ENCODE assay signal across 1 cellular context in the genomic region with DNA sequence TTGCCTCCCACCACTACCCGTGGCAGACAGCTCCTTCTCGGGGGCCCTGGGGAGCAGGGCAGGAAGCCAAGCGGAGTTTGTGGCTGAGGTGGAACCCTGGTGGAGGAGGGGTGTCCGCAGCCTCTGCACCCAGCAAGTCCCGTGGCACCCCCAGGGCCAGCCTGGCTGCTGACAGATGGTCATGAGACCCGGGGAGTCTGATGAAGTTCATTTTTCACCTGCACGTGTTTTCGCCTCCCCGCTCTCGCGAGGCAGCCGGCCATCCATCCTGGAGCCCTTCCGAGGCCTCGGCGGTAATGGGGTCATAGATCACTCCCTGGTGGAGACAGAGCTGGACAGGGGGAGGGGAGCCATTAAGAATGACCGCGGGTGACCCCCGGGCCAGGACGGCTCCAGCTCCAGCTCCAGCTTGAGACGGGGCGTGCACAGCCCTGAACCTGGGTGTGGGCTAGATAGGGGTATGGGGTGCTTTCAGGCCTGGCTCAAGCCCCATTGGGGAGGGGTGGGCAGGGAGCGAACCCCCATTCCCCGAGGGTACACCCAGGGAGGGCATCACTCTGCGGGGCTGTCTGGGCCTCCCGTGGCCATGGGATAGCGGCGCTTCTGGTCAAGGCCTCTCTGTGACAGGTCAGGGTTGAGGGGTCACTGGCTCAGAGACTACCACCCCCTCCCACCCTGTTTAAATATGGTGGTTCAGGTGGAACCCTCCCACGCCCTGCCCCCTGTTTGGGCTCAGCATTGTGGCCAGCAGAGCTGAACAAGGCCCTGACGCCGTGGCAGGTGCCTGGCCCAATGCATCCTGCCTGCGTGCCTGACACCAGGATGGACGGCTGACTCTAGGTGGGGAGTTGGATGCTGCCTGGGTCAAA.
TF ChIP-seq lines count a peak whose summit lies in the region.

No MANE protein-coding gene starts in this region.

TF ChIP-seq in HepG2, 621 proteins besides CTCF, POLR2A, EP300 and RAD21 (continued from another document and continues in another):
- TF ChIP-seq ZNF33A (CRISPR knock-in tag; IDR thresholded peaks at IDR 0.05; ENCODE audit: borderline replicate concordance) (no peak), GATAD1 (CRISPR knock-in tag; IDR thresholded peaks at IDR 0.05) (no peak), KAT8 (CRISPR knock-in tag; IDR thresholded peaks at IDR 0.05) (0 out of 2 replicates have a peak, but pooled peaks have one; percentile 18), ZMYM3 (CRISPR knock-in tag; IDR thresholded peaks at IDR 0.05) (peak; percentile 74), RFXANK (CRISPR knock-in tag; IDR thresholded peaks at IDR 0.05) (no peak), ZNF205 (CRISPR knock-in tag; IDR thresholded peaks at IDR 0.05) (no peak), HNF4G (IDR thresholded peaks at IDR 0.05; ENCODE audit: borderline replicate concordance, low read depth, low read length) (peak; percentile 69; the same call in 1 of the 2 replicates), HNF4G (CRISPR knock-in tag; IDR thresholded peaks at IDR 0.05; ENCODE audit: borderline replicate concordance, low read depth) (no peak), GZF1 (CRISPR knock-in tag; IDR thresholded peaks at IDR 0.05) (0 out of 2 replicates have a peak, but pooled peaks have one; percentile 12), FOSL1 (CRISPR knock-in tag; IDR thresholded peaks at IDR 0.05; ENCODE audit: borderline replicate concordance) (no peak), ONECUT2 (CRISPR knock-in tag; IDR thresholded peaks at IDR 0.05) (no peak), YEATS2 (CRISPR knock-in tag; IDR thresholded peaks at IDR 0.05; ENCODE audit: borderline replicate concordance) (peak; percentile 70), SKI (IDR thresholded peaks at IDR 0.05; ENCODE audit: partially characterized antibody) (peak; percentile 54), ZNF180 (CRISPR knock-in tag; IDR thresholded peaks at IDR 0.05; ENCODE audit: borderline replicate concordance, low read depth) (no peak), GPN1 (CRISPR knock-in tag; IDR thresholded peaks at IDR 0.05; ENCODE audit: borderline replicate concordance) (no peak), FOXA3 (CRISPR knock-in tag; IDR thresholded peaks at IDR 0.05) (0 out of 2 replicates have a peak, but pooled peaks have one; percentile 16), HNRNPUL1 (IDR thresholded peaks at IDR 0.05; ENCODE audit: low read depth, low read length) (no peak), DNMT1 (CRISPR knock-in tag; IDR thresholded peaks at IDR 0.05) (0 out of 2 replicates have a peak, but pooled peaks have one; percentile 23), WIZ (CRISPR knock-in tag; IDR thresholded peaks at IDR 0.05) (peak; percentile 37; the same call in 1 of the 2 replicates), GTF2F1 (IDR thresholded peaks at IDR 0.05; ENCODE audit: low read length) (no peak), ZNF101 (CRISPR knock-in tag; IDR thresholded peaks at IDR 0.05; ENCODE audit: borderline replicate concordance, low read depth) (no peak), ZNF619 (CRISPR knock-in tag; IDR thresholded peaks at IDR 0.05) (no peak; the same call in 1 of the 2 replicates), NFKB2 (CRISPR knock-in tag; IDR thresholded peaks at IDR 0.05; ENCODE audit: borderline replicate concordance) (no peak; the same call in 1 of the 2 replicates), ZNF766 (CRISPR knock-in tag; IDR thresholded peaks at IDR 0.05; ENCODE audit: borderline replicate concordance) (no peak), ZNF17 (CRISPR knock-in tag; IDR thresholded peaks at IDR 0.05) (no peak), CBFB (CRISPR knock-in tag; IDR thresholded peaks at IDR 0.05) (no peak), ZNF746 (CRISPR knock-in tag; IDR thresholded peaks at IDR 0.05) (0 out of 2 replicates have a peak, but pooled peaks have one; percentile 27)
- TF ChIP-seq, protein P1, sequence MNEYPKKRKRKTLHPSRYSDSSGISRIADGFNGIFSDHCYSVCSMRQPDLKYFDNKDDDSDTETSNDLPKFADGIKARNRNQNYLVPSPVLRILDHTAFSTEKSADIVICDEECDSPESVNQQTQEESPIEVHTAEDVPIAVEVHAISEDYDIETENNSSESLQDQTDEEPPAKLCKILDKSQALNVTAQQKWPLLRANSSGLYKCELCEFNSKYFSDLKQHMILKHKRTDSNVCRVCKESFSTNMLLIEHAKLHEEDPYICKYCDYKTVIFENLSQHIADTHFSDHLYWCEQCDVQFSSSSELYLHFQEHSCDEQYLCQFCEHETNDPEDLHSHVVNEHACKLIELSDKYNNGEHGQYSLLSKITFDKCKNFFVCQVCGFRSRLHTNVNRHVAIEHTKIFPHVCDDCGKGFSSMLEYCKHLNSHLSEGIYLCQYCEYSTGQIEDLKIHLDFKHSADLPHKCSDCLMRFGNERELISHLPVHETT (CRISPR knock-in tag; conservative IDR thresholded peaks at IDR 0.05): no peak
- TF ChIP-seq, protein P2, sequence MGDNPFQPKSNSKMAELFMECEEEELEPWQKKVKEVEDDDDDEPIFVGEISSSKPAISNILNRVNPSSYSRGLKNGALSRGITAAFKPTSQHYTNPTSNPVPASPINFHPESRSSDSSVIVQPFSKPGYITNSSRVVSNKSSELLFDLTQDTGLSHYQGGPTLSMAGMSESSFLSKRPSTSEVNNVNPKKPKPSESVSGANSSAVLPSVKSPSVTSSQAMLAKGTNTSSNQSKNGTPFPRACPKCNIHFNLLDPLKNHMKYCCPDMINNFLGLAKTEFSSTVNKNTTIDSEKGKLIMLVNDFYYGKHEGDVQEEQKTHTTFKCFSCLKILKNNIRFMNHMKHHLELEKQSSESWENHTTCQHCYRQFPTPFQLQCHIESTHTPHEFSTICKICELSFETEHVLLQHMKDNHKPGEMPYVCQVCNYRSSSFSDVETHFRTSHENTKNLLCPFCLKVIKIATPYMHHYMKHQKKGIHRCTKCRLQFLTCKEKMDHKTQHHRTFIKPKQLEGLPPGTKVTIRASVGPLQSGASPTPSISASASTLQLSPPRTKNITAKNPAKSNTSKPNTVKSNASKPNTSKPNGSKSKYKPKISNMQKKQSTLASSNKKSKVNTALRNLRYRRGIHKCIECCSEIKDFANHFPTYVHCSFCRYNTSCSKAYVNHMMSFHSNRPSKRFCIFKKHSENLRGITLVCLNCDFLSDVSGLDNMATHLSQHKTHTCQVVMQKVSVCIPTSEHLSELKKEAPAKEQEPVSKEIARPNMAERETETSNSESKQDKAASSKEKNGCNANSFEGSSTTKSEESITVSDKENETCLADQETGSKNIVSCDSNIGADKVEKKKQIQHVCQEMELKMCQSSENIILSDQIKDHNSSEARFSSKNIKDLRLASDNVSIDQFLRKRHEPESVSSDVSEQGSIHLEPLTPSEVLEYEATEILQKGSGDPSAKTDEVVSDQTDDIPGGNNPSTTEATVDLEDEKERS (CRISPR knock-in tag; IDR thresholded peaks at IDR 0.05): 0 out of 2 replicates have a peak, but pooled peaks have one; percentile 65
- TF ChIP-seq, protein P3, sequence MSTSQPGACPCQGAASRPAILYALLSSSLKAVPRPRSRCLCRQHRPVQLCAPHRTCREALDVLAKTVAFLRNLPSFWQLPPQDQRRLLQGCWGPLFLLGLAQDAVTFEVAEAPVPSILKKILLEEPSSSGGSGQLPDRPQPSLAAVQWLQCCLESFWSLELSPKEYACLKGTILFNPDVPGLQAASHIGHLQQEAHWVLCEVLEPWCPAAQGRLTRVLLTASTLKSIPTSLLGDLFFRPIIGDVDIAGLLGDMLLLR (CRISPR knock-in tag; IDR thresholded peaks at IDR 0.05): no peak
- TF ChIP-seq, protein P4, sequence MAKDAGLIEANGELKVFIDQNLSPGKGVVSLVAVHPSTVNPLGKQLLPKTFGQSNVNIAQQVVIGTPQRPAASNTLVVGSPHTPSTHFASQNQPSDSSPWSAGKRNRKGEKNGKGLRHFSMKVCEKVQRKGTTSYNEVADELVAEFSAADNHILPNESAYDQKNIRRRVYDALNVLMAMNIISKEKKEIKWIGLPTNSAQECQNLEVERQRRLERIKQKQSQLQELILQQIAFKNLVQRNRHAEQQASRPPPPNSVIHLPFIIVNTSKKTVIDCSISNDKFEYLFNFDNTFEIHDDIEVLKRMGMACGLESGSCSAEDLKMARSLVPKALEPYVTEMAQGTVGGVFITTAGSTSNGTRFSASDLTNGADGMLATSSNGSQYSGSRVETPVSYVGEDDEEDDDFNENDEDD (CRISPR knock-in tag; IDR thresholded peaks at IDR 0.05; ENCODE audit: borderline replicate concordance): no peak
- TF ChIP-seq, protein P5, sequence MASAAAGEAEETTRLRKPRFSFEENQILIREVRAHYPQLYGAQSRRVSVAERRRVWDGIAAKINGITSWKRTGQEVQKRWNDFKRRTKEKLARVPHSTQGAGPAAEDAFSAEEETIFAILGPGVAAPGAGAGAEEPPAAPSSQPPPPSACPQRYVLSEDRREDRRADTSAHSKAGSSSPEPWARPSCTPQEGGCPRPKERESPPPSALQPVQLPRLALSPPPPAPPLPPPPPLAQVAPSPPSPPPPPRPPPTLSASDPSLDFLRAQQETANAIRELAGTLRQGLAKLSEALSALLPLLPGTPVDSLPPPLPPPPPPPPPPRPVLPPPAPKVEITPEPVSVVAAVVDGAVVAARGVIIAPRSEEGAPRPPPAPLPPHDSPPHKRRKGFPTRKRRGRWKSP (CRISPR knock-in tag; IDR thresholded peaks at IDR 0.05): no peak
- TF ChIP-seq, protein P6, sequence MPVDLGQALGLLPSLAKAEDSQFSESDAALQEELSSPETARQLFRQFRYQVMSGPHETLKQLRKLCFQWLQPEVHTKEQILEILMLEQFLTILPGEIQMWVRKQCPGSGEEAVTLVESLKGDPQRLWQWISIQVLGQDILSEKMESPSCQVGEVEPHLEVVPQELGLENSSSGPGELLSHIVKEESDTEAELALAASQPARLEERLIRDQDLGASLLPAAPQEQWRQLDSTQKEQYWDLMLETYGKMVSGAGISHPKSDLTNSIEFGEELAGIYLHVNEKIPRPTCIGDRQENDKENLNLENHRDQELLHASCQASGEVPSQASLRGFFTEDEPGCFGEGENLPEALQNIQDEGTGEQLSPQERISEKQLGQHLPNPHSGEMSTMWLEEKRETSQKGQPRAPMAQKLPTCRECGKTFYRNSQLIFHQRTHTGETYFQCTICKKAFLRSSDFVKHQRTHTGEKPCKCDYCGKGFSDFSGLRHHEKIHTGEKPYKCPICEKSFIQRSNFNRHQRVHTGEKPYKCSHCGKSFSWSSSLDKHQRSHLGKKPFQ (CRISPR knock-in tag; IDR thresholded peaks at IDR 0.05; ENCODE audit: insufficient replicate concordance): no peak
- TF ChIP-seq, protein P7, sequence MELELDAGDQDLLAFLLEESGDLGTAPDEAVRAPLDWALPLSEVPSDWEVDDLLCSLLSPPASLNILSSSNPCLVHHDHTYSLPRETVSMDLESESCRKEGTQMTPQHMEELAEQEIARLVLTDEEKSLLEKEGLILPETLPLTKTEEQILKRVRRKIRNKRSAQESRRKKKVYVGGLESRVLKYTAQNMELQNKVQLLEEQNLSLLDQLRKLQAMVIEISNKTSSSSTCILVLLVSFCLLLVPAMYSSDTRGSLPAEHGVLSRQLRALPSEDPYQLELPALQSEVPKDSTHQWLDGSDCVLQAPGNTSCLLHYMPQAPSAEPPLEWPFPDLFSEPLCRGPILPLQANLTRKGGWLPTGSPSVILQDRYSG (CRISPR knock-in tag; IDR thresholded peaks at IDR 0.05): no peak
- TF ChIP-seq, protein P8, sequence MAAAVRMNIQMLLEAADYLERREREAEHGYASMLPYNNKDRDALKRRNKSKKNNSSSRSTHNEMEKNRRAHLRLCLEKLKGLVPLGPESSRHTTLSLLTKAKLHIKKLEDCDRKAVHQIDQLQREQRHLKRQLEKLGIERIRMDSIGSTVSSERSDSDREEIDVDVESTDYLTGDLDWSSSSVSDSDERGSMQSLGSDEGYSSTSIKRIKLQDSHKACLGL (CRISPR knock-in tag; IDR thresholded peaks at IDR 0.05): peak; percentile 75; the same call in 1 of the 2 replicates
- TF ChIP-seq, protein P9, sequence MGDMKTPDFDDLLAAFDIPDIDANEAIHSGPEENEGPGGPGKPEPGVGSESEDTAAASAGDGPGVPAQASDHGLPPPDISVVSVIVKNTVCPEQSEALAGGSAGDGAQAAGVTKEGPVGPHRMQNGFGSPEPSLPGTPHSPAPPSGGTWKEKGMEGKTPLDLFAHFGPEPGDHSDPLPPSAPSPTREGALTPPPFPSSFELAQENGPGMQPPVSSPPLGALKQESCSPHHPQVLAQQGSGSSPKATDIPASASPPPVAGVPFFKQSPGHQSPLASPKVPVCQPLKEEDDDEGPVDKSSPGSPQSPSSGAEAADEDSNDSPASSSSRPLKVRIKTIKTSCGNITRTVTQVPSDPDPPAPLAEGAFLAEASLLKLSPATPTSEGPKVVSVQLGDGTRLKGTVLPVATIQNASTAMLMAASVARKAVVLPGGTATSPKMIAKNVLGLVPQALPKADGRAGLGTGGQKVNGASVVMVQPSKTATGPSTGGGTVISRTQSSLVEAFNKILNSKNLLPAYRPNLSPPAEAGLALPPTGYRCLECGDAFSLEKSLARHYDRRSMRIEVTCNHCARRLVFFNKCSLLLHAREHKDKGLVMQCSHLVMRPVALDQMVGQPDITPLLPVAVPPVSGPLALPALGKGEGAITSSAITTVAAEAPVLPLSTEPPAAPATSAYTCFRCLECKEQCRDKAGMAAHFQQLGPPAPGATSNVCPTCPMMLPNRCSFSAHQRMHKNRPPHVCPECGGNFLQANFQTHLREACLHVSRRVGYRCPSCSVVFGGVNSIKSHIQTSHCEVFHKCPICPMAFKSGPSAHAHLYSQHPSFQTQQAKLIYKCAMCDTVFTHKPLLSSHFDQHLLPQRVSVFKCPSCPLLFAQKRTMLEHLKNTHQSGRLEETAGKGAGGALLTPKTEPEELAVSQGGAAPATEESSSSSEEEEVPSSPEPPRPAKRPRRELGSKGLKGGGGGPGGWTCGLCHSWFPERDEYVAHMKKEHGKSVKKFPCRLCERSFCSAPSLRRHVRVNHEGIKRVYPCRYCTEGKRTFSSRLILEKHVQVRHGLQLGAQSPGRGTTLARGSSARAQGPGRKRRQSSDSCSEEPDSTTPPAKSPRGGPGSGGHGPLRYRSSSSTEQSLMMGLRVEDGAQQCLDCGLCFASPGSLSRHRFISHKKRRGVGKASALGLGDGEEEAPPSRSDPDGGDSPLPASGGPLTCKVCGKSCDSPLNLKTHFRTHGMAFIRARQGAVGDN (CRISPR knock-in tag; IDR thresholded peaks at IDR 0.05): peak; percentile 84
- TF ChIP-seq, protein P10, sequence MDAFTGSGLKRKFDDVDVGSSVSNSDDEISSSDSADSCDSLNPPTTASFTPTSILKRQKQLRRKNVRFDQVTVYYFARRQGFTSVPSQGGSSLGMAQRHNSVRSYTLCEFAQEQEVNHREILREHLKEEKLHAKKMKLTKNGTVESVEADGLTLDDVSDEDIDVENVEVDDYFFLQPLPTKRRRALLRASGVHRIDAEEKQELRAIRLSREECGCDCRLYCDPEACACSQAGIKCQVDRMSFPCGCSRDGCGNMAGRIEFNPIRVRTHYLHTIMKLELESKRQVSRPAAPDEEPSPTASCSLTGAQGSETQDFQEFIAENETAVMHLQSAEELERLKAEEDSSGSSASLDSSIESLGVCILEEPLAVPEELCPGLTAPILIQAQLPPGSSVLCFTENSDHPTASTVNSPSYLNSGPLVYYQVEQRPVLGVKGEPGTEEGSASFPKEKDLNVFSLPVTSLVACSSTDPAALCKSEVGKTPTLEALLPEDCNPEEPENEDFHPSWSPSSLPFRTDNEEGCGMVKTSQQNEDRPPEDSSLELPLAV (CRISPR knock-in tag; conservative IDR thresholded peaks at IDR 0.05; ENCODE audit: low read depth): no peak
- TF ChIP-seq, protein P11, sequence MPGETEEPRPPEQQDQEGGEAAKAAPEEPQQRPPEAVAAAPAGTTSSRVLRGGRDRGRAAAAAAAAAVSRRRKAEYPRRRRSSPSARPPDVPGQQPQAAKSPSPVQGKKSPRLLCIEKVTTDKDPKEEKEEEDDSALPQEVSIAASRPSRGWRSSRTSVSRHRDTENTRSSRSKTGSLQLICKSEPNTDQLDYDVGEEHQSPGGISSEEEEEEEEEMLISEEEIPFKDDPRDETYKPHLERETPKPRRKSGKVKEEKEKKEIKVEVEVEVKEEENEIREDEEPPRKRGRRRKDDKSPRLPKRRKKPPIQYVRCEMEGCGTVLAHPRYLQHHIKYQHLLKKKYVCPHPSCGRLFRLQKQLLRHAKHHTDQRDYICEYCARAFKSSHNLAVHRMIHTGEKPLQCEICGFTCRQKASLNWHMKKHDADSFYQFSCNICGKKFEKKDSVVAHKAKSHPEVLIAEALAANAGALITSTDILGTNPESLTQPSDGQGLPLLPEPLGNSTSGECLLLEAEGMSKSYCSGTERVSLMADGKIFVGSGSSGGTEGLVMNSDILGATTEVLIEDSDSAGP (CRISPR knock-in tag; IDR thresholded peaks at IDR 0.05; ENCODE audit: borderline replicate concordance): peak; percentile 72; the same call in 1 of the 2 replicates
